1 cellular context compared by ENCODE assay signal in genomic region chr5:36950586-36951457, GRCh38.
TF ChIP-seq lines count a peak whose summit lies in the region.

No MANE protein-coding gene starts in this region.

TF ChIP-seq in IMR-90, 13 proteins besides CTCF, POLR2A, EP300 and RAD21:
- TF ChIP-seq SMC3 (IDR thresholded peaks at IDR 0.05; ENCODE audit: low read depth, low read length), result no peak
- TF ChIP-seq CHD1 (IDR thresholded peaks at IDR 0.05; ENCODE audit: low read depth, low read length), result no peak
- no peak for TF ChIP-seq MAZ (IDR thresholded peaks at IDR 0.05; ENCODE audit: borderline replicate concordance, low read depth, low read length)
- no peak for TF ChIP-seq RFX5 (IDR thresholded peaks at IDR 0.05; ENCODE audit: low read depth, low read length)
- TF ChIP-seq MXI1 (IDR thresholded peaks at IDR 0.05; ENCODE audit: borderline replicate concordance, low read depth, low read length), result no peak
- TF ChIP-seq MAFK (IDR thresholded peaks at IDR 0.05; ENCODE audit: low read depth, low read length), result no peak
- TF ChIP-seq ELK1 (IDR thresholded peaks at IDR 0.05; ENCODE audit: borderline replicate concordance, low read depth, low read length), result no peak
- no peak for TF ChIP-seq USF2 (IDR thresholded peaks at IDR 0.05; ENCODE audit: low read depth, low read length)
